2 cellular contexts compared by ENCODE assay signal in genomic region chr2:66802877-66803276, GRCh38.
TF ChIP-seq lines count a peak whose summit lies in the region.

No MANE protein-coding gene starts in this region.

TF ChIP-seq in IMR-90, 13 proteins besides CTCF, POLR2A, EP300 and RAD21 (continued from another document):
- TF ChIP-seq ELK1 (IDR thresholded peaks at IDR 0.05; ENCODE audit: borderline replicate concordance, low read depth, low read length) (no peak), MAZ (IDR thresholded peaks at IDR 0.05; ENCODE audit: borderline replicate concordance, low read depth, low read length) (no peak), FOS (IDR thresholded peaks at IDR 0.05; ENCODE audit: low read depth, low read length) (no peak), CHD1 (IDR thresholded peaks at IDR 0.05; ENCODE audit: low read depth, low read length) (no peak), SMC3 (IDR thresholded peaks at IDR 0.05; ENCODE audit: low read depth, low read length) (no peak), MAFK (IDR thresholded peaks at IDR 0.05; ENCODE audit: low read depth, low read length) (no peak)

TF ChIP-seq in HepG2, 621 proteins besides CTCF, POLR2A, EP300 and RAD21 (continued from another document):
- no peak for TF ChIP-seq REST (IDR thresholded peaks at IDR 0.05; ENCODE audit: borderline replicate concordance in 1 of 2, low read depth in 1 of 2, low read length in 2 of 2)
- TF ChIP-seq SOX5 (CRISPR knock-in tag; IDR thresholded peaks at IDR 0.05; ENCODE audit: borderline replicate concordance), result peak; percentile 73; the same call in 1 of the 2 replicates
- no peak for TF ChIP-seq TEF (CRISPR knock-in tag; IDR thresholded peaks at IDR 0.05)
- TF ChIP-seq ARNT2 (CRISPR knock-in tag; IDR thresholded peaks at IDR 0.05; ENCODE audit: low read depth), result no peak
- no peak for TF ChIP-seq YEATS2 (CRISPR knock-in tag; IDR thresholded peaks at IDR 0.05; ENCODE audit: borderline replicate concordance)
- no peak for TF ChIP-seq PITX1 (CRISPR knock-in tag; IDR thresholded peaks at IDR 0.05)
- TF ChIP-seq ZNF33A (CRISPR knock-in tag; IDR thresholded peaks at IDR 0.05; ENCODE audit: borderline replicate concordance), result no peak
- no peak for TF ChIP-seq MAZ (IDR thresholded peaks at IDR 0.05; ENCODE audit: borderline replicate concordance, low read depth, low read length)
- TF ChIP-seq MAZ (CRISPR knock-in tag; IDR thresholded peaks at IDR 0.05; ENCODE audit: low read depth), result no peak
- peak; percentile 57; the same call in 1 of the 2 replicates for TF ChIP-seq HNF4A (CRISPR knock-in tag; IDR thresholded peaks at IDR 0.05)
- no peak for TF ChIP-seq ZNF260 (CRISPR knock-in tag; IDR thresholded peaks at IDR 0.05; ENCODE audit: borderline replicate concordance, low read depth)
- TF ChIP-seq AHDC1 (CRISPR knock-in tag; IDR thresholded peaks at IDR 0.05; ENCODE audit: borderline replicate concordance), result peak; percentile 71; the same call in 1 of the 2 replicates
- no peak for TF ChIP-seq FOSL1 (CRISPR knock-in tag; IDR thresholded peaks at IDR 0.05; ENCODE audit: borderline replicate concordance)
- TF ChIP-seq CEBPZ (IDR thresholded peaks at IDR 0.05; ENCODE audit: low read length), result 0 out of 2 replicates have a peak, but pooled peaks have one; percentile 14
- no peak for TF ChIP-seq ZNF124 (CRISPR knock-in tag; IDR thresholded peaks at IDR 0.05)
- TF ChIP-seq ARID5B (CRISPR knock-in tag; IDR thresholded peaks at IDR 0.05), result peak; percentile 39; the same call in 1 of the 2 replicates
- no peak for TF ChIP-seq DZIP1 (CRISPR knock-in tag; IDR thresholded peaks at IDR 0.05)
- no peak for TF ChIP-seq SOX6 (IDR thresholded peaks at IDR 0.05)
- peak; percentile 74 for TF ChIP-seq SOX6 (CRISPR knock-in tag; IDR thresholded peaks at IDR 0.05)
- no peak for TF ChIP-seq BORCS8-MEF2B (CRISPR knock-in tag; IDR thresholded peaks at IDR 0.05)
- TF ChIP-seq SOX13 (IDR thresholded peaks at IDR 0.05), result no peak
- TF ChIP-seq SOX13 (CRISPR knock-in tag; conservative IDR thresholded peaks at IDR 0.05 in 1 of 2, IDR thresholded peaks at IDR 0.05 in 1 of 2), result peak in 1 of 2 experiments; percentile 88; a peak in 2 of 4 replicates
- TF ChIP-seq ZMYM4 (CRISPR knock-in tag; IDR thresholded peaks at IDR 0.05), result no peak
- no peak for TF ChIP-seq ZNF737 (CRISPR knock-in tag; IDR thresholded peaks at IDR 0.05; ENCODE audit: borderline replicate concordance)
- no peak for TF ChIP-seq GABPA (IDR thresholded peaks at IDR 0.05; ENCODE audit: low read depth, low read length)
- TF ChIP-seq GABPA (CRISPR knock-in tag; IDR thresholded peaks at IDR 0.05; ENCODE audit: low read depth), result no peak
- no peak for TF ChIP-seq MTF1 (CRISPR knock-in tag; IDR thresholded peaks at IDR 0.05)
- no peak for TF ChIP-seq FOXC1 (CRISPR knock-in tag; IDR thresholded peaks at IDR 0.05; ENCODE audit: borderline replicate concordance)
- no peak for TF ChIP-seq CHCHD3 (CRISPR knock-in tag; IDR thresholded peaks at IDR 0.05)
- TF ChIP-seq ZNF773 (CRISPR knock-in tag; IDR thresholded peaks at IDR 0.05; ENCODE audit: borderline replicate concordance), result no peak
- no peak for TF ChIP-seq ZNF24 (IDR thresholded peaks at IDR 0.05)
- no peak for TF ChIP-seq ZFP36 (IDR thresholded peaks at IDR 0.05; ENCODE audit: borderline replicate concordance, low read depth, low read length, partially characterized antibody)
- no peak for TF ChIP-seq SRSF4 (IDR thresholded peaks at IDR 0.05; ENCODE audit: low read depth, low read length, poor library complexity, severe bottlenecking)
- TF ChIP-seq ARID3A (IDR thresholded peaks at IDR 0.05; ENCODE audit: low read depth, low read length), result peak; percentile 57; the same call in 1 of the 2 replicates
- TF ChIP-seq HNRNPL (IDR thresholded peaks at IDR 0.05; ENCODE audit: low read depth, low read length), result no peak
